ENCODE assay signal across 12 cellular contexts in the genomic region with DNA sequence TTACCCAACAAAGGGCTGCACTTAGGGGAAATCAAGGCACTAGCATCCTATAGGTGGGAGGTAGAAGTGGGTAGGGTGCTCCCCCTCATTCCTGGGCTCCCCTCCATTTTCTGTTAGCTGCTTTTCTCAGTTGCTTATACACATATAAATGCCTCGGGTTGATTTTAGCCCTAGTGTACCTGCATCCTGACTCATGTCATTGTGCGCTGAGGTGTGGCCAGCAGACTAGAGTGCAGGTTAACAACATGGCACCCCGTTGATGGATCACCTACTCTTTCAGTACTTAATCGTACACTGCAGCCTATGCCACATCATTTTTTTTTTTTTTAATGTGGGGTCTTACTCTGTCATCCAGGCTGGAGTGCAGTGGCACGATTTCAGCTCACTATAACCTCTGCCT.
"Had no signal": no experiment of that assay in that cellular context is flagged by ENCODE, and none has a peak within 500 bp of the region (broad histone marks: within the 10 kb centered on the region; RNA-seq: fewer than 3 reads in every experiment).

No MANE protein-coding gene starts in this region.

- H3K36me3 ChIP-seq: tibial nerve, vagina had no signal

- ATAC-seq: right cardiac atrium; stimulated activated effector memory CD8-positive, alpha-beta T cell treated with anti-CD3 and anti-CD28 coated beads, Interleukin-12 subunit alpha, Interleukin-12 subunit beta, amount 100 ng/mL, for 72 hours had no signal

- H3K4me3 ChIP-seq: coronary artery, smooth muscle cell, tibial nerve, vagina had no signal

- H3K27me3 ChIP-seq: tibial nerve, vagina had no signal

- H3K9me3 ChIP-seq: tibial nerve, vagina had no signal

- H3K4me1 ChIP-seq: vagina had no signal

- H3K27ac ChIP-seq: coronary artery, tibial nerve, vagina had no signal

- DNase-seq: activated CD8-positive, alpha-beta memory T cell treated with anti-CD3 and anti-CD28 coated beads for 24 hours; activated gamma-delta T cell treated with Interleukin-2 at 50 U/mL for 16 hours; effector CD8-positive, alpha-beta T cell; hippocampal formation; naive B cell; nucleus accumbens; right cardiac atrium had no signal
